Comparison of ENCODE assay signal across 10 cellular contexts in genomic region chr17:80455784-80456183, GRCh38. TPM values are rescaled to one million over a fixed set of nuclear protein-coding genes. Genes with fewer than 3 reads are reported as not detected.
A peak's percentile ranks its signal among the peaks of the same experiment; 100 is the strongest.
DNase-seq lines count a peak whose midpoint lies in the region; ATAC-seq and TF ChIP-seq lines count a peak whose summit lies in the region.
"Had no signal": no experiment of that assay in that cellular context is flagged by ENCODE, and none has a peak within 500 bp of the region (broad histone marks: within the 10 kb centered on the region; RNA-seq: fewer than 3 reads in every experiment).

No MANE protein-coding gene starts in this region.

- peak overlapping the region; percentile 97 for H3K27ac Mint-ChIP-seq in mesothelial cell of epicardium

- no TSS peak for BruUV-seq in A673 (replicated peaks; lab: Mats Ljungman, UMichigan)

- H3K36me3 ChIP-seq in A673 (ENCODE audit: insufficient read depth, low read length, poor library complexity, severe bottlenecking) (no peaks in the 10 kb centered on the region), HUES48 (ENCODE audit: control insufficient read depth, insufficient read depth, low read length) (no peaks in the 10 kb centered on the region), adipocyte (ENCODE audit: control insufficient read depth, insufficient read depth, low read length, severe bottlenecking) (no peaks in the 10 kb centered on the region)
- H3K36me3 ChIP-seq: pancreas had no signal

- H3K27ac ChIP-seq in A673 (ENCODE audit: low read depth, low read length, poor library complexity, severe bottlenecking), result no peak overlapping the region
- H3K27ac ChIP-seq in HUES48 (ENCODE audit: low read depth, low read length), result no peak overlapping the region

- peaks cover 3% of the 10 kb centered on the region for H3K4me1 ChIP-seq in A673 (ENCODE audit: insufficient read depth, low read length, poor library complexity, severe bottlenecking)
- H3K4me1 ChIP-seq in HUES48 (ENCODE audit: control insufficient read depth, insufficient read depth, low read length), result peaks cover 7% of the 10 kb centered on the region
- peaks cover 39% of the 10 kb centered on the region for H3K4me1 ChIP-seq in adipocyte (ENCODE audit: control insufficient read depth, insufficient read depth, low read length)

- TF ChIP-seq CTCF in A673 (conservative IDR thresholded peaks at IDR 0.05; ENCODE audit: low read depth, low read length), result no peak
- no peak for TF ChIP-seq CTCF in mesothelial cell of epicardium (IDR thresholded peaks at IDR 0.05; ENCODE audit: unreplicated experiment)

- peak overlapping the region; percentile 87 for H3K4me3 Mint-ChIP-seq in mesothelial cell of epicardium

- DNase-seq in A673 (ENCODE audit: low spot score), result no peak
- DNase-seq in adipocyte (ENCODE audit: low read depth), result no peak
- no peak for DNase-seq in mesothelial cell of epicardium (ENCODE audit: low spot score in 2 of 2, unreplicated experiment in 2 of 2)
- DNase-seq in DMS114 treated with DMSO at 0.1 percent for 48 hours (lab: John Stamatoyannopoulos, UW; ENCODE audit: unreplicated experiment), result no peak
- DNase-seq: NCI-H748 treated with DMSO at 0.1 percent for 48 hours had no signal

- intact Hi-C loops in A673 (cut with micrococcal nuclease; ENCODE audit: unreplicated experiment), result no loop called here

- H3K9me3 Mint-ChIP-seq in mesothelial cell of epicardium, result no peaks in the 10 kb centered on the region

- H3K4me1 Mint-ChIP-seq in mesothelial cell of epicardium, result peaks cover 18% of the 10 kb centered on the region

- no peak for ATAC-seq in HG03095 (IDR thresholded peaks at IDR 0.05; ENCODE audit: unreplicated experiment)
- no peak for ATAC-seq in GM18519 (IDR thresholded peaks at IDR 0.05; ENCODE audit: low FRiP score, unreplicated experiment)
- ATAC-seq in GM19395 (IDR thresholded peaks at IDR 0.05; ENCODE audit: unreplicated experiment), result no peak

- peaks cover 45% of the 10 kb centered on the region for H3K27me3 Mint-ChIP-seq in mesothelial cell of epicardium (ENCODE audit: low read depth)

- CTCF ChIA-PET in A673 (lab: Charles Lee), result no interaction called here

- POLR2A ChIA-PET in A673 (lab: Charles Lee; ENCODE audit: low non-redundant PET), result interaction anchor here (0.7 kb wide), 1 partner anchor 1055 kb away, joined by 13 read pairs; no protein-coding TSS in a partner anchor

- H3K36me3 Mint-ChIP-seq in mesothelial cell of epicardium, result no peaks in the 10 kb centered on the region

- H3K9ac ChIP-seq in HUES48 (ENCODE audit: low read depth, low read length) (no peak overlapping the region), adipocyte (ENCODE audit: low read length) (peak overlapping the region; percentile 95)

- H3K9me3 ChIP-seq in A673 (ENCODE audit: low read depth, low read length, poor library complexity, severe bottlenecking) (no peaks in the 10 kb centered on the region), HUES48 (ENCODE audit: control insufficient read depth, insufficient read depth, low read length) (no peaks in the 10 kb centered on the region), adipocyte (ENCODE audit: control insufficient read depth, low read length) (no peaks in the 10 kb centered on the region)
- H3K9me3 ChIP-seq: pancreas had no signal

- H3K4me3 ChIP-seq in A673 (ENCODE audit: low read depth, low read length, poor library complexity, severe bottlenecking) (peak overlapping the region; percentile 87), HUES48 (ENCODE audit: low read depth, low read length) (peak overlapping the region; percentile 83), adipocyte (ENCODE audit: low read length) (peak overlapping the region; percentile 91)

- H3K27me3 ChIP-seq in A673 (replicated peaks; ENCODE audit: insufficient read depth, low read depth, low read length, poor library complexity), result no peaks in the 10 kb centered on the region
- H3K27me3 ChIP-seq in HUES48 (ENCODE audit: control insufficient read depth, insufficient read depth, low read length), result peaks cover 22% of the 10 kb centered on the region
- peaks cover 18% of the 10 kb centered on the region for H3K27me3 ChIP-seq in adipocyte (replicated peaks; ENCODE audit: control insufficient read depth, insufficient read depth, low read length)
- H3K27me3 ChIP-seq: pancreas had no signal

RNA-seq across cellular contexts. Expression of gene NPTX1, which starts 20.6 kb away (rescaled TPM):
- total RNA-seq in A673 (2021), result 0.15 and 0.43 TPM in 2 replicates
- 0.20 to 0.27 TPM (median 0.20 TPM) in 3 replicates for total RNA-seq in mesothelial cell of epicardium

RNA-seq across cellular contexts. Expression of gene ENDOV, which starts 40.8 kb away (rescaled TPM):
- total RNA-seq in A673 (2021), result 14.1 and 15.6 TPM in 2 replicates
- total RNA-seq in mesothelial cell of epicardium, result 37.8 to 43.0 TPM (median 38.0 TPM) in 3 replicates
